Comparison of ENCODE assay signal across 8 cellular contexts in the genomic region with DNA sequence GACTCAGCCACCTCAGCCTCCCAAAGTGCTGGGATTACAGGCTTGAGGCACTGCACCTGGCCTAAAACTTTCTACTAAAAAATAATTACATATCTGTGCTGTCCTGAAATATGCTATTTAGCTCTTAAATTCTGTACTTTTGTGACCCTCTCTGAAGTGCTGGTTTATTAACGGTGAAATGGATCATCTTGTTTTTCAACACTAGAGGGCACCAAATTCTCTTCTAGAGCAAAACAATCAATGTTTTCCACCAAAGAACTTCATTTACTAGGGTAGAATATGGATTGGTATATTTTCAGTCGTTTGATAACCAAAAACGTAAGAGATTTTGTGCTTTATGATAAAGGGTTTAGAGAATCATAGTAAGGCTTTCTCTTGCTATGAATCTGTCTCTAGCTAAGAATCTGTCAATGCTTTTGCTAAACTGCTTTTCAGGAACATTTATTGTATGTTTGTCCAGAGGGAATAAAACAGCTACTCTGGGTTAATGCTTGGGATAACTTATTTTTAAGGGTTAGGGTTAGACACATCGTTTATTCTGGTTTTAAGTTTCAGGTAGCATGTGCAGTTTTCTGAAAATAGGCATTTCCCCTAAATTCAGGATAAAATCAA.
DNase-seq lines count a peak whose midpoint lies in the region; ATAC-seq, FAIRE-seq and TF ChIP-seq lines count a peak whose summit lies in the region.

No MANE protein-coding gene starts in this region.

- H3K4me1 ChIP-seq in lower lobe of right lung = no peaks in the 10 kb centered on the region

- intact Hi-C loops in lower lobe of right lung (cut with DNase I) = no loop called here

- CTCF ChIA-PET in HEK293T (lab: Yijun Ruan, JAX) = interaction anchor here (0.6 to 3.4 kb wide), 5 partner anchors 8 to 1253 kb away, joined by 3 to 35 read pairs (median 3); no protein-coding TSS in a partner anchor

- H3K36me3 ChIP-seq in brain microvascular endothelial cell (replicated peaks) = no peaks in the 10 kb centered on the region
- no peaks in the 10 kb centered on the region for H3K36me3 ChIP-seq in lower lobe of right lung

- POLR2A ChIA-PET in HEK293T (lab: Yijun Ruan, JAX) = no interaction called here

- ATAC-seq in lower lobe of right lung = no peak

- H3K27me3 ChIP-seq in brain microvascular endothelial cell (replicated peaks) (no peaks in the 10 kb centered on the region), lower lobe of right lung (ENCODE audit: low read depth) (no peaks in the 10 kb centered on the region)

- in situ Hi-C loops in brain microvascular endothelial cell (cut with HindIII; ENCODE audit: low pct_ligation_motif_present, low sequenced_read_pairs) = no loop called here

- H3K4me3 ChIP-seq in brain microvascular endothelial cell (ENCODE audit: low read depth, low read length) (no peak overlapping the region), lower lobe of right lung (no peak overlapping the region)

- H3K9me3 ChIP-seq in lower lobe of right lung = no peaks in the 10 kb centered on the region

- FAIRE-seq in RCC 7860 (lab: Jason Lieb, UNC) = no peak

- no peak overlapping the region for H3K27ac ChIP-seq in brain microvascular endothelial cell
- no peak overlapping the region for H3K27ac ChIP-seq in lower lobe of right lung

- peak; percentile 7 to 35 for DNase-seq in NCI-H2081 (lab: John Stamatoyannopoulos, UW)
- no peak for DNase-seq in NCI-H2081 treated with DMSO at 0.1 percent for 48 hours (lab: John Stamatoyannopoulos, UW)
- DNase-seq in HEK293T (ENCODE audit: extremely low spot score) = peak; percentile 32
- DNase-seq in NCI-H1417 (lab: John Stamatoyannopoulos, UW) = peak; percentile 3 to 68 (median 59)
- DNase-seq in brain microvascular endothelial cell = peak; percentile 7
- DNase-seq in lower lobe of right lung = no peak
- DNase-seq in activated CD4-positive, alpha-beta T cell treated with anti-CD3 and anti-CD28 coated beads, Interleukin-2, amount 50 U/mL, for 4 hours = no peak
- no peak for DNase-seq in RCC 7860 (ENCODE audit: low spot score)

- TF ChIP-seq CTCF in brain microvascular endothelial cell (IDR thresholded peaks at IDR 0.05; ENCODE audit: low read depth, low read length, missing control alignments) (peak; percentile 52), lower lobe of right lung (IDR thresholded peaks at IDR 0.05) (peak; percentile 61)

TF ChIP-seq in HEK293T, 16 proteins besides CTCF, POLR2A, EP300 and RAD21:
- TF ChIP-seq ARNT (IDR thresholded peaks at IDR 0.05) (no peak), L3MBTL2 (conservative IDR thresholded peaks at IDR 0.05) (no peak), PKNOX1 (IDR thresholded peaks at IDR 0.05) (no peak), SUZ12 (IDR thresholded peaks at IDR 0.05) (no peak), FOXA1 (IDR thresholded peaks at IDR 0.05) (no peak), ELF4 (IDR thresholded peaks at IDR 0.05) (no peak), SP1 (IDR thresholded peaks at IDR 0.05) (no peak), FOXM1 (IDR thresholded peaks at IDR 0.05; ENCODE audit: borderline replicate concordance) (no peak), BHLHE40 (IDR thresholded peaks at IDR 0.05; ENCODE audit: borderline replicate concordance) (no peak), CTBP1 (IDR thresholded peaks at IDR 0.05; ENCODE audit: borderline replicate concordance) (no peak), TARDBP (IDR thresholded peaks at IDR 0.05) (no peak), HDGF (IDR thresholded peaks at IDR 0.05; ENCODE audit: borderline replicate concordance) (no peak), FOXK2 (IDR thresholded peaks at IDR 0.05) (no peak), NFRKB (IDR thresholded peaks at IDR 0.05) (no peak), LEF1 (IDR thresholded peaks at IDR 0.05; ENCODE audit: borderline replicate concordance) (no peak), ZNF384 (IDR thresholded peaks at IDR 0.05) (no peak)

Comparison
In these comparisons a context has a peak if more than half of its experiments do, and no peak if none do; other contexts are left out.
1. DNase-seq: peak in NCI-H2081 (2 of 2), HEK293T (single experiment), NCI-H1417 (3 of 3) and brain microvascular endothelial cell (single experiment); none in NCI-H2081 treated with DMSO at 0.1 percent for 48 hours (single experiment), lower lobe of right lung (single experiment), activated CD4-positive, alpha-beta T cell treated with anti-CD3 and anti-CD28 coated beads, Interleukin-2, amount 50 U/mL, for 4 hours (0 of 2) and RCC 7860 (single experiment).